1 cellular context compared by ENCODE assay signal in the genomic region with DNA sequence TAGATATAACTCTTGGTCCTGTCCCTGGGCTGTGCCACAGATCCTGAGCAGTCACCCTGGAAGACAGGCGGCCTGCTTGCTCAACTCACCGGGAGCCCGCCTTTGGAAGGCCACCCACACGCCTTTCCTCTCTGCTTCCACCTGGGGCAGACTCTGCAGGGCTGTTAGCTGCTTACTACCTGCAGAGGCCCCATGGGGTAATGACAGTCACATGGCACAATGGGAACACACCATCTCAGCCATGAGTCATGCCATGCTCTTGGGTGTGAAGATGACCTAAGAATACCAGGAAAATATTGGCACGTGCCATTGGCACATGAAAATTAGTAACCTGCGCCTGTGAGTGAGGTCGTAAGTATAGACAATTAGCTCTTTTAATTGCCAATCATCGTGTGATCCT.
TF ChIP-seq lines count a peak whose summit lies in the region.

No MANE protein-coding gene starts in this region.

TF ChIP-seq in K562, 482 proteins besides CTCF, POLR2A, EP300 and RAD21 (continued from another document):
- TF ChIP-seq, protein P1, sequence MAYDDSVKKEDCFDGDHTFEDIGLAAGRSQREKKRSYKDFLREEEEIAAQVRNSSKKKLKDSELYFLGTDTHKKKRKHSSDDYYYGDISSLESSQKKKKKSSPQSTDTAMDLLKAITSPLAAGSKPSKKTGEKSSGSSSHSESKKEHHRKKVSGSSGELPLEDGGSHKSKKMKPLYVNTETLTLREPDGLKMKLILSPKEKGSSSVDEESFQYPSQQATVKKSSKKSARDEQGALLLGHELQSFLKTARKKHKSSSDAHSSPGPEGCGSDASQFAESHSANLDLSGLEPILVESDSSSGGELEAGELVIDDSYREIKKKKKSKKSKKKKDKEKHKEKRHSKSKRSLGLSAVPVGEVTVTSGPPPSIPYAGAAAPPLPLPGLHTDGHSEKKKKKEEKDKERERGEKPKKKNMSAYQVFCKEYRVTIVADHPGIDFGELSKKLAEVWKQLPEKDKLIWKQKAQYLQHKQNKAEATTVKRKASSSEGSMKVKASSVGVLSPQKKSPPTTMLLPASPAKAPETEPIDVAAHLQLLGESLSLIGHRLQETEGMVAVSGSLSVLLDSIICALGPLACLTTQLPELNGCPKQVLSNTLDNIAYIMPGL (CRISPR knock-in tag; IDR thresholded peaks at IDR 0.05) = no peak
- no peak for TF ChIP-seq NR1H2 (CRISPR knock-in tag; IDR thresholded peaks at IDR 0.05)
